In the genomic region with DNA sequence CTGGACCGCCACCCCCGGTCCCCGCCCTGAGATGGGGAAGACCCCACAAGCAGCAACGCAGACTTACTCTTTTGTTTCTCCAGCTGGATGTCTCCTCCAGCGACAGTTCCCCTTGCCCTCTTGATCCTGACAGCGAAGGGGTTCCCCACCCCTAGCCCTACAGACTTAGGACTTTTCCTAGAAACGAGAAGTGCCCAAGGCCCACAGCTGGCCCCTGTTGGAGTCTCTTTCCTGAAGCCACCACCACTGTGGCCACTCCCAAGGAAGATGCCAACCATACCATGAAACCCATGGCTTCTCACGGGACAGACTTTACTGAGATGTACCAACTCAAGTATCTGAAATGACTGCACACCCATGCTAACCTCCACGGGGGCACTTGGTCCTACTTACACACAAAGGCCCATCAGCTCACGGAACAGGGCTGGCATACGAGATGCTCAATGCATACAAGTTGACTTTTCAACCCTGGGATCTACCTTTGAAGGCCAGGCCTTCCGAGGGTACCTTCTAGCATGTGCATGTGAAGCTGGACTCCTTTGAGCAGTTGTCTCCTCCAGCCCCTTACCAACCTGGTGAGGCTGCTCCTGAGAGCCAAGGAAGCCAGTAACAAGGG, we compare ENCODE assay signal across 8 cellular contexts. TPM values are rescaled to one million over a fixed set of nuclear protein-coding genes. Genes with fewer than 3 reads are reported as not detected.
DNase-seq lines count a peak whose midpoint lies in the region; ATAC-seq, FAIRE-seq and TF ChIP-seq lines count a peak whose summit lies in the region.

No MANE protein-coding gene starts in this region.

- H3K4me3 Mint-ChIP-seq in effector memory CD8-positive, alpha-beta T cell = peak overlapping the region; percentile 84 to 89

- DNase-seq in GM12891 (ENCODE audit: insufficient read length, low spot score) (no peak), Panc1 (ENCODE audit: low read depth, low spot score) (no peak), osteoblast (ENCODE audit: insufficient read length, low spot score, missing footprints) (peak; percentile 62), NCI-H1417 treated with DMSO at 0.1 percent for 48 hours (lab: John Stamatoyannopoulos, UW) (no peak), HTR-8/SVneo (ENCODE audit: insufficient read length, low spot score) (no peak)
- no peak for DNase-seq in effector memory CD8-positive, alpha-beta T cell

- peaks cover 41% of the 10 kb centered on the region for H3K79me2 ChIP-seq in osteoblast (ENCODE audit: insufficient read depth, low read length)

- H3K27ac Mint-ChIP-seq in effector memory CD8-positive, alpha-beta T cell = peak overlapping the region; percentile 88 to 95

- H3K4me1 Mint-ChIP-seq in effector memory CD8-positive, alpha-beta T cell (ENCODE audit: low read depth in 2 of 2) = peaks cover 14 to 16% of the 10 kb centered on the region in 2 donors

- peaks cover 39% of the 10 kb centered on the region for H3K36me3 Mint-ChIP-seq in effector memory CD8-positive, alpha-beta T cell (ENCODE audit: insufficient read depth)

- no peaks in the 10 kb centered on the region for H3K27me3 ChIP-seq in Panc1 (ENCODE audit: control insufficient read depth, insufficient read depth, low read length)
- peaks cover 3% of the 10 kb centered on the region for H3K27me3 ChIP-seq in osteoblast (ENCODE audit: insufficient read depth, low read length)

- peak; percentile 91 for FAIRE-seq in GM12891 (lab: Jason Lieb, UNC)
- FAIRE-seq in HTR-8/SVneo (lab: Jason Lieb, UNC) = no peak

- H3K9me3 ChIP-seq in Panc1 (ENCODE audit: control insufficient read depth, insufficient read depth, low read depth, low read length) (no peaks in the 10 kb centered on the region), osteoblast (ENCODE audit: low read depth, low read length) (no peaks in the 10 kb centered on the region)

- H3K27ac ChIP-seq in Panc1 (ENCODE audit: low read length) (peak overlapping the region; percentile 94), osteoblast (ENCODE audit: low read depth, low read length) (peak overlapping the region; percentile 74)

- no peaks in the 10 kb centered on the region for H3K9me3 Mint-ChIP-seq in effector memory CD8-positive, alpha-beta T cell

- H3K27me3 Mint-ChIP-seq in effector memory CD8-positive, alpha-beta T cell = no peaks in the 10 kb centered on the region

- H3K4me2 ChIP-seq in osteoblast (ENCODE audit: insufficient read depth, low read length) = peak overlapping the region; percentile 66

- no peak overlapping the region for H2AFZ ChIP-seq in osteoblast (ENCODE audit: low read length)

- peaks cover 46% of the 10 kb centered on the region for H3K4me1 ChIP-seq in Panc1 (ENCODE audit: control insufficient read depth, insufficient read depth, low read length)
- peaks cover 16% of the 10 kb centered on the region for H3K4me1 ChIP-seq in osteoblast (ENCODE audit: insufficient read depth, low read length)

- in situ Hi-C loops in Panc1 (cut with HindIII; ENCODE audit: low pct_unique_long_range_greater_than_20kb, low sequenced_read_pairs) = no loop called here

- no peak for TF ChIP-seq POLR2A in GM12891 (IDR thresholded peaks at IDR 0.05; ENCODE audit: low read depth, low read length)

- TSS peak; percentile 72 for BruUV-seq in Panc1 (replicated peaks; lab: Mats Ljungman, UMichigan)

- CTCF ChIA-PET in Panc1 (lab: Charles Lee) = interaction anchor here (0.7 to 1.0 kb wide), 2 partner anchors 8 to 859 kb away, joined by 3 to 4 read pairs; no protein-coding TSS in a partner anchor

- H3K36me3 ChIP-seq in Panc1 (ENCODE audit: control insufficient read depth, insufficient read depth, low read length) (no peaks in the 10 kb centered on the region), osteoblast (ENCODE audit: insufficient read depth, low read length) (peaks cover 16% of the 10 kb centered on the region)

- intact Hi-C loops in Panc1 (cut with micrococcal nuclease; ENCODE audit: unreplicated experiment) = no loop called here

- H3K4me3 ChIP-seq in Panc1 (ENCODE audit: low read depth in 2 of 2, low read length in 2 of 2) (peak overlapping the region; percentile 43 to 49), osteoblast (ENCODE audit: insufficient read depth, low read length) (peak overlapping the region; percentile 66)

- ATAC-seq in Panc1 = peak; percentile 2
- no peak for ATAC-seq in effector memory CD8-positive, alpha-beta T cell (replicated peaks)
- ATAC-seq in HG02642 (IDR thresholded peaks at IDR 0.05; ENCODE audit: poor library complexity, unreplicated experiment) = no peak
- ATAC-seq in HG03159 (IDR thresholded peaks at IDR 0.05; ENCODE audit: unreplicated experiment) = no peak

- no peaks in the 10 kb centered on the region for H4K20me1 ChIP-seq in osteoblast (ENCODE audit: insufficient read depth, low read length)

- POLR2A ChIA-PET in Panc1 (lab: Charles Lee) = no interaction called here

- no peak for TF ChIP-seq CTCF in Panc1 (IDR thresholded peaks at IDR 0.05)
- no peak for TF ChIP-seq CTCF in osteoblast (IDR thresholded peaks at IDR 0.05; ENCODE audit: extremely low read depth, low read depth, low read length)

TF ChIP-seq in GM12891, 5 proteins besides CTCF, POLR2A, EP300 and RAD21:
- no peak for TF ChIP-seq POLR2AphosphoS5 (IDR thresholded peaks at IDR 0.05; ENCODE audit: low read depth, low read length)
- TF ChIP-seq TAF1 (IDR thresholded peaks at IDR 0.05; ENCODE audit: low read depth, low read length) = no peak
- TF ChIP-seq SPI1 (IDR thresholded peaks at IDR 0.05; ENCODE audit: low read depth, low read length) = no peak
- TF ChIP-seq PAX5 (IDR thresholded peaks at IDR 0.05; ENCODE audit: insufficient read depth, low read length, severe bottlenecking) = no peak
- TF ChIP-seq POU2F2 (IDR thresholded peaks at IDR 0.05; ENCODE audit: low read depth, low read length) = no peak

RNA-seq across cellular contexts. Expression of gene IRAK1, which starts 0.9 kb away (rescaled TPM):
- 41.7 TPM for polyA plus RNA-seq in GM12891 (2012; ENCODE audit: low read depth, missing spikeins)
- 432 TPM for total RNA-seq in Panc1 (2021; ENCODE audit: unreplicated experiment)
- 588 TPM for polyA plus RNA-seq in Panc1 (2012; ENCODE audit: insufficient read length)
- 99.5 and 100 TPM in 2 replicates for total RNA-seq in osteoblast

RNA-seq across cellular contexts. Expression of gene TMEM187, which starts 48.1 kb away (rescaled TPM):
- polyA plus RNA-seq in GM12891 (2012; ENCODE audit: low read depth, missing spikeins) = 1.6 TPM
- total RNA-seq in Panc1 (2021; ENCODE audit: unreplicated experiment) (15.7 TPM), osteoblast (6.9 and 8.5 TPM in 2 replicates)
- polyA plus RNA-seq in Panc1 (2012; ENCODE audit: insufficient read length) = 19.7 TPM

RNA-seq across cellular contexts. Expression of gene HCFC1, which starts 49.0 kb away (rescaled TPM):
- polyA plus RNA-seq in GM12891 (2012; ENCODE audit: low read depth, missing spikeins) = 21.1 TPM
- total RNA-seq in Panc1 (2021; ENCODE audit: unreplicated experiment) = 113 TPM
- 77.9 TPM for polyA plus RNA-seq in Panc1 (2012; ENCODE audit: insufficient read length)
- total RNA-seq in osteoblast = 22.1 and 24.6 TPM in 2 replicates
